1 cellular context compared by ENCODE assay signal in genomic region chr20:47764154-47764734, GRCh38.
TF ChIP-seq lines count a peak whose summit lies in the region.

No MANE protein-coding gene starts in this region.

TF ChIP-seq in H1, 55 proteins besides CTCF, POLR2A, EP300 and RAD21:
- no peak for TF ChIP-seq SRF (IDR thresholded peaks at IDR 0.05; ENCODE audit: low read depth, low read length)
- TF ChIP-seq USF2 (IDR thresholded peaks at IDR 0.05; ENCODE audit: low read length) = peak; percentile 50
